ENCODE assay signal across 8 cellular contexts in genomic region chr15:56040081-56041035, GRCh38. TPM values are rescaled to one million over a fixed set of nuclear protein-coding genes. Genes with fewer than 3 reads are reported as not detected.
DNase-seq lines count a peak whose midpoint lies in the region; ATAC-seq lines count a peak whose summit lies in the region.

No MANE protein-coding gene starts in this region.

- H3K36me3 ChIP-seq in HUES6 (ENCODE audit: control insufficient read depth, insufficient read depth, low read length), result no peaks in the 10 kb centered on the region

- peak overlapping the region; percentile 45 for H3K4me3 Mint-ChIP-seq in activated T-helper 17 cell treated with anti-CD3 and anti-CD28 coated beads, Interleukin-2, amount 50 U/mL, for 72 hours

- H3K4me1 Mint-ChIP-seq in activated T-helper 17 cell treated with anti-CD3 and anti-CD28 coated beads, Interleukin-2, amount 50 U/mL, for 72 hours, result peaks cover 39% of the 10 kb centered on the region

- no peaks in the 10 kb centered on the region for H3K9me3 Mint-ChIP-seq in activated T-helper 17 cell treated with anti-CD3 and anti-CD28 coated beads, Interleukin-2, amount 50 U/mL, for 72 hours

- no peak overlapping the region for H3K4me3 ChIP-seq in HUES6 (ENCODE audit: low read depth, low read length)

- ATAC-seq in activated T-helper 17 cell treated with anti-CD3 and anti-CD28 coated beads, Interleukin-2, amount 50 U/mL, for 72 hours (replicated peaks), result no peak
- no peak for ATAC-seq in HG02981 (IDR thresholded peaks at IDR 0.05; ENCODE audit: unreplicated experiment)
- ATAC-seq in HG02571 (IDR thresholded peaks at IDR 0.05; ENCODE audit: unreplicated experiment), result no peak

- H3K27ac Mint-ChIP-seq in activated T-helper 17 cell treated with anti-CD3 and anti-CD28 coated beads, Interleukin-2, amount 50 U/mL, for 72 hours, result peak overlapping the region; percentile 56

- H3K27ac ChIP-seq in HUES6 (ENCODE audit: low read depth, low read length), result 0 out of 2 replicates have a peak overlapping the region, but pooled peaks have one; percentile 40

- H3K27me3 Mint-ChIP-seq in activated T-helper 17 cell treated with anti-CD3 and anti-CD28 coated beads, Interleukin-2, amount 50 U/mL, for 72 hours, result no peaks in the 10 kb centered on the region

- peak; percentile 30 for DNase-seq in COR-L47 (lab: John Stamatoyannopoulos, UW)
- peak; percentile 59 for DNase-seq in hepatic stellate cell (ENCODE audit: low spot score)
- DNase-seq in stimulated activated CD8-positive, alpha-beta memory T cell treated with anti-CD3 and anti-CD28 coated beads, Interleukin-4, amount 100 ng/mL, for 48 hours, result peak; percentile 42
- no peak for DNase-seq in effector CD4-positive, alpha-beta T cell

- H3K9me3 ChIP-seq in HUES6 (ENCODE audit: control insufficient read depth, insufficient read depth, low read depth, low read length), result no peaks in the 10 kb centered on the region

- no peaks in the 10 kb centered on the region for H3K27me3 ChIP-seq in HUES6 (ENCODE audit: control insufficient read depth, insufficient read depth, low read length)

- peaks cover 14% of the 10 kb centered on the region for H3K36me3 Mint-ChIP-seq in activated T-helper 17 cell treated with anti-CD3 and anti-CD28 coated beads, Interleukin-2, amount 50 U/mL, for 72 hours (ENCODE audit: low read depth)

- H3K4me1 ChIP-seq in HUES6 (ENCODE audit: control insufficient read depth, insufficient read depth, low read length), result peaks cover 23% of the 10 kb centered on the region

- peak overlapping the region; percentile 10 for H3K9ac ChIP-seq in HUES6 (ENCODE audit: low read length)

RNA-seq across cellular contexts. Expression of gene NEDD4, which starts 46.9 kb away (rescaled TPM):
- total RNA-seq in activated T-helper 17 cell treated with anti-CD3 and anti-CD28 coated beads, Interleukin-2, amount 50 U/mL, for 72 hours, result 10 to 100 TPM; 10.2 to 18.4 TPM
